1 cellular context compared by ENCODE assay signal in genomic region chr11:23181022-23181807, GRCh38.
TF ChIP-seq lines count a peak whose summit lies in the region.

No MANE protein-coding gene starts in this region.

TF ChIP-seq in GM23338, 12 proteins besides CTCF, POLR2A, EP300 and RAD21 (continued from another document):
- TF ChIP-seq REST (IDR thresholded peaks at IDR 0.05; ENCODE audit: unreplicated experiment) (no peak), STAT1 (IDR thresholded peaks at IDR 0.05; ENCODE audit: unreplicated experiment) (no peak), ZNF114 (CRISPR knock-in tag; IDR thresholded peaks at IDR 0.05) (no peak), ZNF331 (CRISPR knock-in tag; IDR thresholded peaks at IDR 0.05; ENCODE audit: low read depth) (no peak), JUNB (IDR thresholded peaks at IDR 0.05; ENCODE audit: unreplicated experiment) (no peak), ETS1 (IDR thresholded peaks at IDR 0.05) (no peak), CREB1 (CRISPR knock-in tag; IDR thresholded peaks at IDR 0.05; ENCODE audit: low read depth) (no peak)
